Comparison of ENCODE assay signal across 16 cellular contexts in the genomic region with DNA sequence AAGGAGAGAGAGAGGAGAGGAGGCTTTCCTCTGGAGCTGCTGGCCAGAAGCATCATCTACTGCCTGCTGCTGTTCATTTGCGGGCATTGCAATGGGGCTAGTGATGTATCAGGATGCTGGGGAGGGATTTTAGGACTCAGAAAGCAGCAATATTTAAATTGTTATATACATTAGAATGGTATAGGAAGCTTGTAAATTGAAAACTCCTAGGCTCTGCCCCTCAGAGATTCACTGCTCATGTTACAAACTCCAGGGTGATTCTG.
"Had no signal": no experiment of that assay in that cellular context is flagged by ENCODE, and none has a peak within 500 bp of the region (broad histone marks: within the 10 kb centered on the region; RNA-seq: fewer than 3 reads in every experiment).

No MANE protein-coding gene starts in this region.

- H3K4me2 ChIP-seq: hepatocyte had no signal

- H3K4me1 ChIP-seq: lower lobe of right lung, prostate gland, right lobe of liver, tibial artery had no signal

- H3K36me3 ChIP-seq: lower lobe of right lung, prostate gland, right lobe of liver, tibial artery had no signal

- H3K27me3 Mint-ChIP-seq: activated naive CD8-positive, alpha-beta T cell treated with anti-CD3 and anti-CD28 coated beads, Interleukin-2, amount 10 ng/mL, durations not matched to agents 7 days and 5 days had no signal

- H3K4me3 ChIP-seq: hepatocyte, lower lobe of right lung, prostate gland, right lobe of liver, tibial artery had no signal

- H3K4me1 Mint-ChIP-seq: activated CD8-positive, alpha-beta memory T cell treated with anti-CD3 and anti-CD28 coated beads, Interleukin-2, amount 10 ng/mL, durations not matched to agents 7 days and 5 days; activated naive CD8-positive, alpha-beta T cell treated with anti-CD3 and anti-CD28 coated beads, Interleukin-2, amount 10 ng/mL, durations not matched to agents 7 days and 5 days; naive B cell; stimulated activated memory B cell treated with anti-CD40 and anti-IgM and Interleukin-4, amounts not matched to agents 10 μg/mL and 1 μg/mL and 100 μg/mL, for 72 hours had no signal

- DNase-seq: activated CD4-positive, alpha-beta T cell treated with anti-CD3 and anti-CD28 coated beads, Interleukin-2, amount 50 U/mL, for 48 hours; activated CD8-positive, alpha-beta memory T cell treated with anti-CD3 and anti-CD28 coated beads, Interleukin-2, amount 10 ng/mL, durations not matched to agents 7 days and 5 days; activated gamma-delta T cell treated with Interleukin-2 at 50 U/mL for 16 hours; activated naive CD8-positive, alpha-beta T cell treated with anti-CD3 and anti-CD28 coated beads, Interleukin-2, amount 10 ng/mL, durations not matched to agents 7 days and 5 days; activated T-cell treated with anti-CD3 and anti-CD28 coated beads, Interleukin-2, amount 50 U/mL, for 48 hours; cerebellar nuclear complex; dermis blood vessel endothelial cell; left cardiac atrium; lower lobe of right lung; naive B cell; right lobe of liver; tibial artery had no signal

- H3K27ac ChIP-seq: hepatocyte, lower lobe of right lung, prostate gland, right lobe of liver, tibial artery had no signal

- H2AFZ ChIP-seq: hepatocyte had no signal

- H3K79me2 ChIP-seq: hepatocyte had no signal

- H3K27me3 ChIP-seq: hepatocyte, right lobe of liver, tibial artery had no signal

- H3K9me3 ChIP-seq: lower lobe of right lung, prostate gland, right lobe of liver had no signal

- H3K27ac Mint-ChIP-seq: activated CD8-positive, alpha-beta memory T cell treated with anti-CD3 and anti-CD28 coated beads, Interleukin-2, amount 10 ng/mL, durations not matched to agents 7 days and 5 days; activated naive CD8-positive, alpha-beta T cell treated with anti-CD3 and anti-CD28 coated beads, Interleukin-2, amount 10 ng/mL, durations not matched to agents 7 days and 5 days; naive B cell; stimulated activated memory B cell treated with anti-CD40 and anti-IgM and Interleukin-4, amounts not matched to agents 10 μg/mL and 1 μg/mL and 100 μg/mL, for 72 hours had no signal

- ATAC-seq: activated CD4-positive, CD25-positive, alpha-beta regulatory T cell treated with anti-CD3 and anti-CD28 coated beads, Interleukin-2, amount 50 U/mL, for 24 hours; activated CD8-positive, alpha-beta memory T cell treated with anti-CD3 and anti-CD28 coated beads, Interleukin-2, amount 10 ng/mL, durations not matched to agents 7 days and 5 days; left cardiac atrium; lower lobe of right lung; right lobe of liver; stimulated activated memory B cell treated with anti-CD40 and anti-IgM and Interleukin-4, amounts not matched to agents 10 μg/mL and 1 μg/mL and 100 μg/mL, for 72 hours had no signal

- H3K36me3 Mint-ChIP-seq: activated CD8-positive, alpha-beta memory T cell treated with anti-CD3 and anti-CD28 coated beads, Interleukin-2, amount 10 ng/mL, durations not matched to agents 7 days and 5 days; activated naive CD8-positive, alpha-beta T cell treated with anti-CD3 and anti-CD28 coated beads, Interleukin-2, amount 10 ng/mL, durations not matched to agents 7 days and 5 days; naive B cell; stimulated activated memory B cell treated with anti-CD40 and anti-IgM and Interleukin-4, amounts not matched to agents 10 μg/mL and 1 μg/mL and 100 μg/mL, for 72 hours had no signal

- H3K4me3 Mint-ChIP-seq: activated CD8-positive, alpha-beta memory T cell treated with anti-CD3 and anti-CD28 coated beads, Interleukin-2, amount 10 ng/mL, durations not matched to agents 7 days and 5 days; activated naive CD8-positive, alpha-beta T cell treated with anti-CD3 and anti-CD28 coated beads, Interleukin-2, amount 10 ng/mL, durations not matched to agents 7 days and 5 days; naive B cell; stimulated activated memory B cell treated with anti-CD40 and anti-IgM and Interleukin-4, amounts not matched to agents 10 μg/mL and 1 μg/mL and 100 μg/mL, for 72 hours had no signal
